24 cellular contexts compared by ENCODE assay signal in the genomic region with DNA sequence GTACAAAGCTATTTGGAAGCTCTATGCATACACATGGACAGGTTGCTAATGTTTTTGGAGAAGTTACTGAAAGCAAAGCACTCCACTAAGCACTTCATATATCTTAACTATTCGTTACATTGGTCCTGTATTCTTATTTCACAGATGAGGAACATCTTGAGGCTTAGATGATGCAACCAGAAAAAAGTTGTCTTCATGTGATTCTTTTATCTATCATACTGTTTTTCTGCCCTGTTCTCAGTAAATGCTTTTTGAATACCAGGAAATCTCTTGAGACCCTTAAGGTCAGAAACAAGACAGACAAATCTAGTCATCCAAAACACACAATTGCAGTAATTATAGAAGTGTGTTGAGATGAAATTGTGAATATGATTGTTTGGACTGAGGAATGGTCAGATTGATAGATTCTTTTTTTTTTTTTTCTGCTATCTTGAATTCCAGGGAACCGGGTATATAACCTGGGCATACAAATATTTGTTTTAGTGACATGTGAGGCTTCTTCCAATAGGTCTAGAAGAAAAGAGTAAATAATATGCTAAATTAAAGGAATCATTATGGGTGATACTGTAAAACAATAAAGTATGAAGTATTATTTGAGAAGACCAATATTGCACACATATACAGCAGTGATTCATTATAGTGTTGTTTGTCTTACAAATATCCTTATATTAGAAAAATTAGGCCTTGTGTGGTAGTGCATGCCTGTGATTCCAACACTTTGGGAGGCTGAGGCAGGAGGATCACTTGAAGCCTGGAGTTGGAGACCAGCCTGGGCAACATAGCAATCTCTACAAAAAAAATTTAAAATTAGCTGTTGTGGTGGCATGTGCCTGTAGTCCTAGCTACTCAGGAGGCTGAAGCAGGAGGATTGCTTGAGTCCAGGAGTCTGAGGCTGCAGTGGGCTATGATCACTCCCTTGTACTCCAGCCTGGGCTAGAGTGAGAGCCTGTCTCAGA. TPM values are rescaled to one million over a fixed set of nuclear protein-coding genes. Genes with fewer than 3 reads are reported as not detected.
DNase-seq lines count a peak whose midpoint lies in the region; ATAC-seq, FAIRE-seq and TF ChIP-seq lines count a peak whose summit lies in the region.
"Had no signal": no experiment of that assay in that cellular context is flagged by ENCODE, and none has a peak within 500 bp of the region (broad histone marks: within the 10 kb centered on the region; RNA-seq: fewer than 3 reads in every experiment).

No MANE protein-coding gene starts in this region.

- H4K20me1 ChIP-seq in GM23248 (ENCODE audit: insufficient read depth) (peaks cover 7% of the 10 kb centered on the region; the same call in 1 of the 2 replicates), K562 (replicated peaks; ENCODE audit: control insufficient read depth, insufficient read depth, low read length) (no peaks in the 10 kb centered on the region)

- H3K36me3 ChIP-seq in GM23248 (ENCODE audit: low read depth) (no peaks in the 10 kb centered on the region), K562 (ENCODE audit: control insufficient read depth, insufficient read depth, low read length) (no peaks in the 10 kb centered on the region), transverse colon (no peaks in the 10 kb centered on the region)
- H3K36me3 ChIP-seq: breast epithelium, esophagus squamous epithelium, thyroid gland had no signal

- H3K4me2 ChIP-seq in GM23248 (ENCODE audit: unreplicated experiment), result peak overlapping the region; percentile 40
- H3K4me2 ChIP-seq in K562 (ENCODE audit: insufficient read depth, low read length), result no peak overlapping the region
- H3K4me2 ChIP-seq: hepatocyte had no signal

- 87 to 88% methylated on average over 2 of the region's 2 CpGs for WGBS in GM23248 (ENCODE audit: low coverage in 1 of 2, low lambda C conversion rate in 2 of 2, missing lambda C conversion rate in 2 of 2), 2 experiments
- WGBS in K562 (ENCODE audit: insufficient coverage, low coverage, missing lambda C conversion rate), result 15% methylated on average over 2 of the region's 2 CpGs
- 33 to 73% methylated on average over 1 to 2 of the region's 2 CpGs for WGBS in transverse colon (ENCODE audit: low coverage in 1 of 2), 2 donors

- H3F3A ChIP-seq in GM23248 (ENCODE audit: insufficient read depth), result peaks cover 29% of the 10 kb centered on the region

- POLR2A ChIA-PET in K562 (lab: Yijun Ruan, JAX), result interaction anchor here (0.6 kb wide), 1 partner anchor 402 kb away, joined by 3 read pairs; no protein-coding TSS in a partner anchor

- TF ChIP-seq CTCF in 22Rv1 (IDR thresholded peaks at IDR 0.05) (no peak), K562 (IDR thresholded peaks at IDR 0.05 in 2 of 3, conservative IDR thresholded peaks at IDR 0.05 in 1 of 3; ENCODE audit: insufficient read depth in 2 of 3, low read depth in 1 of 3, low read length in 3 of 3) (no peak), transverse colon (IDR thresholded peaks at IDR 0.05) (no peak)

- BruUV-seq in K562 (replicated peaks; lab: Mats Ljungman, UMichigan), result no TSS peak

- no peaks in the 10 kb centered on the region for H3K9me1 ChIP-seq in K562 (ENCODE audit: control insufficient read depth, insufficient read depth, low read length)

- H3K4me3 ChIP-seq in GM23248, result no peak overlapping the region
- no peak overlapping the region for H3K4me3 ChIP-seq in K562
- no peak overlapping the region for H3K4me3 ChIP-seq in transverse colon
- H3K4me3 ChIP-seq: breast epithelium, esophagus squamous epithelium, hepatocyte, psoas muscle, thyroid gland had no signal

- TF ChIP-seq EP300 in K562 (IDR thresholded peaks at IDR 0.05; ENCODE audit: low read length) (peak; percentile 78), transverse colon (IDR thresholded peaks at IDR 0.05; ENCODE audit: low read depth) (no peak)

- in situ Hi-C loops in GM23248 (cut with MboI), result no loop called here
- in situ Hi-C loops in K562 (cut with MboI), result no loop called here
- in situ Hi-C loops in transverse colon (cut with MboI; ENCODE audit: low pct_ligation_motif_present in 1 of 4, low pct_unique_long_range_greater_than_20kb in 1 of 4, low sequenced_read_pairs in 3 of 4), result no loop called here

- peak overlapping the region; percentile 34; the same call in 1 of the 2 replicates for H2AFZ ChIP-seq in GM23248
- no peak overlapping the region for H2AFZ ChIP-seq in K562 (ENCODE audit: low read depth, low read length)
- H2AFZ ChIP-seq: hepatocyte had no signal

- H3K9me3 ChIP-seq in GM23248 (ENCODE audit: low read depth) (no peaks in the 10 kb centered on the region), K562 (replicated peaks; ENCODE audit: control insufficient read depth, insufficient read depth, low read depth, low read length) (no peaks in the 10 kb centered on the region), transverse colon (no peaks in the 10 kb centered on the region)
- H3K9me3 ChIP-seq: breast epithelium, esophagus squamous epithelium, psoas muscle, thyroid gland had no signal

- DNase-seq in GM23248 (peak; percentile 31), K562 (ENCODE audit: extremely low read depth in 1 of 4, low spot score in 3 of 4) (peak in 1 of 4 experiments; percentile 5), transverse colon (no peak)
- DNase-seq in activated CD4-positive, alpha-beta T cell treated with anti-CD3 and anti-CD28 coated beads for 1 hour, result no peak
- DNase-seq: activated CD4-positive, alpha-beta T cell treated with anti-CD3 and anti-CD28 coated beads, Interleukin-2, amount 50 U/mL, for 48 hours; activated naive CD4-positive, alpha-beta T cell treated with anti-CD3 and anti-CD28 coated beads, Interleukin-2, amount 50 U/mL, for 16 hours; activated T-cell treated with anti-CD3 and anti-CD28 coated beads, Interleukin-2, amount 50 U/mL, for 24 hours; EL; esophagus squamous epithelium; HCEC 1CT; KBM-7; NCI-H2029 treated with DMSO at 0.1 percent for 48 hours; NCI-H510A; nephron progenitor cell; psoas muscle; SW 1271; thyroid gland had no signal

- H3K79me2 ChIP-seq in GM23248 (ENCODE audit: insufficient read depth) (peaks cover 100% of the 10 kb centered on the region), K562 (ENCODE audit: control insufficient read depth, insufficient read depth, low read length) (peaks cover 26% of the 10 kb centered on the region)

- intact Hi-C loops in K562 (cut with micrococcal nuclease), result no loop called here
- intact Hi-C loops in transverse colon (cut with DNase I; ENCODE audit: low total_unique reads), result no loop called here

- peaks cover 57% of the 10 kb centered on the region for H3K4me1 ChIP-seq in GM23248 (ENCODE audit: insufficient read depth)
- H3K4me1 ChIP-seq in K562 (replicated peaks in 1 of 2; ENCODE audit: control insufficient read depth in 2 of 2, insufficient read depth in 2 of 2, low read length in 2 of 2), result peaks cover 0 to 21% of the 10 kb centered on the region in 2 experiments; a peak in 4 of 5 replicates
- H3K4me1 ChIP-seq in transverse colon, result peaks cover 0 to 48% (median 9%) of the 10 kb centered on the region in 4 donors
- H3K4me1 ChIP-seq: breast epithelium, psoas muscle had no signal

- ATAC-seq in K562 (peak; percentile 61), HG03354 (IDR thresholded peaks at IDR 0.05; ENCODE audit: poor library complexity, severe bottlenecking, unreplicated experiment) (no peak), GM18870 (IDR thresholded peaks at IDR 0.05; ENCODE audit: unreplicated experiment) (no peak)
- ATAC-seq: psoas muscle had no signal

- H3K9ac ChIP-seq in GM23248, result peak overlapping the region; percentile 35
- no peak overlapping the region for H3K9ac ChIP-seq in K562 (ENCODE audit: insufficient read depth in 1 of 2, low read depth in 2 of 2, low read length in 2 of 2)

- H3K27ac ChIP-seq in 22Rv1 (peak overlapping the region; percentile 19; the same call in 1 of the 2 replicates), GM23248 (peak overlapping the region; percentile 29), K562 (ENCODE audit: extremely low read depth, low read depth, low read length) (peak overlapping the region; percentile 16; the same call in 1 of the 3 replicates), transverse colon (no peak overlapping the region)
- H3K27ac ChIP-seq: breast epithelium, esophagus squamous epithelium, hepatocyte, psoas muscle, RWPE1, thyroid gland had no signal

- no peaks in the 10 kb centered on the region for H3K9me2 ChIP-seq in GM23248 (ENCODE audit: insufficient read depth)

- no peaks in the 10 kb centered on the region for H3K27me3 ChIP-seq in GM23248 (replicated peaks; ENCODE audit: insufficient read depth)
- H3K27me3 ChIP-seq in K562 (ENCODE audit: control insufficient read depth in 2 of 2, insufficient read depth in 2 of 2, low read length in 2 of 2), result no peaks in the 10 kb centered on the region
- no peaks in the 10 kb centered on the region for H3K27me3 ChIP-seq in transverse colon
- H3K27me3 ChIP-seq: breast epithelium, esophagus squamous epithelium, hepatocyte, thyroid gland had no signal

- TF ChIP-seq RAD21 in K562 (CRISPR knock-in tag; conservative IDR thresholded peaks at IDR 0.05 in 1 of 2, IDR thresholded peaks at IDR 0.05 in 1 of 2), result no peak; a peak in 1 of 4 replicates

- CTCF ChIA-PET in K562 (lab: Yijun Ruan, JAX; ENCODE audit: low intra/inter-chr PET ratio), result no interaction called here

- TF ChIP-seq POLR2A in K562 (conservative IDR thresholded peaks at IDR 0.05) (no peak), transverse colon (IDR thresholded peaks at IDR 0.05) (no peak)

- FAIRE-seq in K562 (lab: Jason Lieb, UNC) (no peak), islet of Langerhans (lab: Jason Lieb, UNC) (peak; percentile 55)

TF ChIP-seq in K562, 482 proteins besides CTCF, POLR2A, EP300 and RAD21 (continues in another document):
- TF ChIP-seq NR3C1 (CRISPR knock-in tag; IDR thresholded peaks at IDR 0.05), result no peak

RNA-seq across cellular contexts. Expression of a gene that starts 33.7 kb away (rescaled TPM):
- total RNA-seq in GM23248 (2014; rRNA removed; shearing (Covaris generic)), result 53.0 and 56.8 TPM in 2 replicates
- polyA plus RNA-seq in GM23248 (2016; fragmentation: Nextera tagmentation; extraction: Ambion mirVana), result 36.8 and 41.3 TPM in 2 replicates
- total RNA-seq in K562 (2011; cell fraction: chromatin; rRNA removed; ENCODE audit: low replicate concordance), result 56.2 and 142 TPM in 2 replicates
- 22.2 and 34.2 TPM in 2 replicates for total RNA-seq in K562 (2011; cell fraction: nucleolus; rRNA removed)
- 48.4 and 56.4 TPM in 2 replicates for total RNA-seq in K562 (2011; cell fraction: nucleoplasm; rRNA removed)
- 18.0 and 19.3 TPM in 2 replicates for total RNA-seq in K562 (2014; rRNA removed)
- 26.4 and 29.4 TPM in 2 replicates for total RNA-seq in K562 (2014; rRNA removed; fragmentation: Illumina TruSeq; extraction: Trizol)
- 18.8 and 23.3 TPM in 2 replicates for total RNA-seq in K562 (2015; rRNA removed; fragmentation: Illumina TruSeq; extraction: Trizol)
- 23.5 and 25.7 TPM in 2 replicates for total RNA-seq in K562 (2021)
- 17.1 and 19.2 TPM in 2 replicates for polyA plus RNA-seq in K562 (2011; rRNA removed)
- 3.4 and 7.1 TPM in 2 replicates for polyA plus RNA-seq in K562 (2011; cell fraction: cytosol; rRNA removed)
- polyA plus RNA-seq in K562 (2011; cell fraction: nucleus; rRNA removed), result 20.8 and 21.1 TPM in 2 replicates
- 18.0 and 20.8 TPM in 2 replicates for polyA plus RNA-seq in K562 (2012)
- polyA plus RNA-seq in K562 (2014; fragmentation: Illumina TruSeq; extraction: Trizol), result 22.0 and 26.6 TPM in 2 replicates
- polyA plus RNA-seq in K562 (2014; fragmentation: Nextera tagmentation; extraction: Ambion mirVana), result 1 to 10 TPM; 8.9 to 9.6 TPM
- polyA plus RNA-seq in K562 (2014; rRNA removed), result 18.4 and 18.5 TPM in 2 replicates
- 66.7 and 79.8 TPM in 2 replicates for polyA minus RNA-seq in K562 (2011; rRNA and poly(A)+ RNA removed)
- 13.6 and 15.0 TPM in 2 replicates for polyA minus RNA-seq in K562 (2011; cell fraction: cytosol; rRNA and poly(A)+ RNA removed)
- 41.3 and 76.3 TPM in 2 replicates for polyA minus RNA-seq in K562 (2011; cell fraction: nucleus; rRNA and poly(A)+ RNA removed)
- 10 to 100 TPM; 41.1 to 69.4 (median 47.0) TPM for total RNA-seq in transverse colon

Comparison
In these comparisons a context has a peak if more than half of its experiments do, and no peak if none do; other contexts are left out.
1. H3K27ac ChIP-seq: peak in 22Rv1 (single experiment), GM23248 (single experiment) and K562 (single experiment); none in transverse colon (0 of 4).